10 cellular contexts compared by ENCODE assay signal in the genomic region with DNA sequence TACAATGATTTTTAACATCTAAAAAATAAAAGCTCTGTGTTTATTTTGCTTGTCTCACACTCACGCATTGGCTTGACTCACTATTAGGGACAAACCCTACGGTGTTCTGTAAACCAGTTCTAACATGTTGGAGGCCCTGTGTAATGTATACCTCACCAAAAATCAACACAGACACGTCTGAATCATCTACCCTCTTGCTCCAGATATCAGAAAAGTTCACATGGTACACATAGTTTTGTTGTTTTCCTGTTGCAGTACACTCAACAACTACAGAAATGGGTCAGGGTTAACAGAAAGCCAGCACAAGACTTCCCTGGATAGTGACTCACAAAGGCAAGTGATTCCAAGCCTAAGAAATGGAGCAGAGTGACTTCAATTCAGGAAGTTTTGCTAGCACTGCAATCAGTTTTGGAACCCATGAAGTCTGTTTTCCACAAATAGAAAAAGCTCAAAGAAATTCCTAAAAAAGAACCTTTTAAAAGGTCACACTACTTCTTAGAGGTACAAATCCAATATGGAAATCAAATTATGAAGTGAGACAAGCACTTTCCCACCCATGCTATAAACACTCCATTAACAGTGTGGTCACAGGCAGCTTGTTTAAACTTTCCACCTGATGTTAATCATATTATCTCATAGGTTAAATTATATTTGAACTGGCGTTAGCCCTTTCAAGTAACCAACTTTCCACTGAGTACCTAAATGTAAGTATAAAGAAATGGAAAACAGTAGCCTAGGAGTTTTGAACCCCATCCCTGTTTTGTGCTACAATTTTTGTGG.
DNase-seq lines count a peak whose midpoint lies in the region; ATAC-seq, FAIRE-seq and TF ChIP-seq lines count a peak whose summit lies in the region.
"Had no signal": no experiment of that assay in that cellular context is flagged by ENCODE, and none has a peak within 500 bp of the region (broad histone marks: within the 10 kb centered on the region; RNA-seq: fewer than 3 reads in every experiment).

No MANE protein-coding gene starts in this region.

- CTCF ChIA-PET in A549 (lab: Yijun Ruan, JAX) = interaction anchor here (0.7 to 1.0 kb wide), 2 partner anchors 52 to 87 kb away, joined by 3 read pairs; partner anchors contain the start of gene GAREM1
- CTCF ChIA-PET in CD8-positive, alpha-beta T cell (lab: Charles Lee) = no interaction called here

- no peak for TF ChIP-seq CTCF in A549 (IDR thresholded peaks at IDR 0.05)
- TF ChIP-seq CTCF in epithelial cell of proximal tubule (conservative IDR thresholded peaks at IDR 0.05; ENCODE audit: low read depth, low read length) = no peak
- no peak for TF ChIP-seq CTCF in CD8-positive, alpha-beta T cell (IDR thresholded peaks at IDR 0.05)

- H3K27ac Mint-ChIP-seq in CD8-positive, alpha-beta T cell = no peak overlapping the region

- H3K27ac ChIP-seq in A549 = peak overlapping the region; percentile 66; a peak in 3 of 6 replicates
- H3K27ac ChIP-seq in mesodermal cell (ENCODE audit: low read depth, low read length, severe bottlenecking) = peak overlapping the region; percentile 83
- no peak overlapping the region for H3K27ac ChIP-seq in CD8-positive, alpha-beta T cell (ENCODE audit: low read depth, low read length)
- H3K27ac ChIP-seq in SJCRH30 = no peak overlapping the region
- H3K27ac ChIP-seq in caudate nucleus (ENCODE audit: low read depth, low read length) = no peak overlapping the region
- H3K27ac ChIP-seq: BLaER1 treated with 17β-estradiol and CSF1 and Interleukin-3, amounts not matched to agents 10 nM and 100 nM had no signal

- H3K27me3 ChIP-seq in CD8-positive, alpha-beta T cell (ENCODE audit: insufficient read depth, low read length) = no peaks in the 10 kb centered on the region
- no peaks in the 10 kb centered on the region for H3K27me3 ChIP-seq in SJCRH30
- H3K27me3 ChIP-seq: BLaER1 treated with 17β-estradiol and CSF1 and Interleukin-3, amounts not matched to agents 10 nM and 100 nM had no signal

- no peak for TF ChIP-seq RAD21 in A549 (conservative IDR thresholded peaks at IDR 0.05 in 1 of 2, IDR thresholded peaks at IDR 0.05 in 1 of 2)

- DNase-seq in A549 (ENCODE audit: low read depth in 1 of 2, low spot score in 1 of 2) = peak; percentile 15 to 79
- DNase-seq in NCI-H226 = peak; percentile 63
- peak; percentile 99 for DNase-seq in epithelial cell of proximal tubule (ENCODE audit: low read depth)
- no peak for DNase-seq in CD8-positive, alpha-beta T cell
- DNase-seq in SJCRH30 = no peak
- DNase-seq in caudate nucleus (lab: John Stamatoyannopoulos, UW) = no peak
- DNase-seq in NCI-H446 (lab: John Stamatoyannopoulos, UW) = no peak
- DNase-seq: stimulated activated CD4-positive, alpha-beta T cell treated with anti-CD3 and anti-CD28 coated beads, Interleukin-4, amount 100 ng/mL, for 4 hours had no signal

- peaks cover 17% of the 10 kb centered on the region for H3K27me3 Mint-ChIP-seq in CD8-positive, alpha-beta T cell (ENCODE audit: low read depth)

- peak overlapping the region; percentile 67 for H3K4me2 ChIP-seq in A549
- H3K4me2 ChIP-seq: BLaER1 treated with 17β-estradiol and CSF1 and Interleukin-3, amounts not matched to agents 10 nM and 100 nM had no signal

- 13% methylated on average over 4 of the region's 4 CpGs for WGBS in A549 (ENCODE audit: missing lambda C conversion rate)
- WGBS in mesodermal cell (ENCODE audit: insufficient coverage in 2 of 2), 2 experiments = 57 to 76% methylated on average over 2 to 3 of the region's 4 CpGs

- H3K4me3 Mint-ChIP-seq in CD8-positive, alpha-beta T cell = no peak overlapping the region

- H3K9me3 ChIP-seq in A549 = no peaks in the 10 kb centered on the region
- no peaks in the 10 kb centered on the region for H3K9me3 ChIP-seq in mesodermal cell (ENCODE audit: control insufficient read depth, low read length)
- no peaks in the 10 kb centered on the region for H3K9me3 ChIP-seq in CD8-positive, alpha-beta T cell (ENCODE audit: low read length)
- no peaks in the 10 kb centered on the region for H3K9me3 ChIP-seq in SJCRH30 (replicated peaks)
- H3K9me3 ChIP-seq: BLaER1 treated with 17β-estradiol and CSF1 and Interleukin-3, amounts not matched to agents 10 nM and 100 nM had no signal

- H3K4me3 ChIP-seq in A549 (no peak overlapping the region), epithelial cell of proximal tubule (ENCODE audit: low read depth, low read length) (no peak overlapping the region), mesodermal cell (ENCODE audit: extremely low read depth, insufficient read depth, low read length, poor library complexity, severe bottlenecking) (no peak overlapping the region), SJCRH30 (no peak overlapping the region)
- no peak overlapping the region for H3K4me3 ChIP-seq in CD8-positive, alpha-beta T cell (ENCODE audit: low read depth, low read length)
- H3K4me3 ChIP-seq: BLaER1 treated with 17β-estradiol and CSF1 and Interleukin-3, amounts not matched to agents 10 nM and 100 nM had no signal

- H3K9me3 Mint-ChIP-seq in CD8-positive, alpha-beta T cell = no peaks in the 10 kb centered on the region

- H3K36me3 ChIP-seq in mesodermal cell (ENCODE audit: control insufficient read depth, insufficient read depth, low read length) (no peaks in the 10 kb centered on the region), SJCRH30 (no peaks in the 10 kb centered on the region)
- H3K36me3 ChIP-seq in CD8-positive, alpha-beta T cell (ENCODE audit: insufficient read depth, low read length) = no peaks in the 10 kb centered on the region
- H3K36me3 ChIP-seq: BLaER1 treated with 17β-estradiol and CSF1 and Interleukin-3, amounts not matched to agents 10 nM and 100 nM had no signal

- TF ChIP-seq POLR2A in A549 (IDR thresholded peaks at IDR 0.05; ENCODE audit: low read length) = no peak

- H3K4me1 Mint-ChIP-seq in CD8-positive, alpha-beta T cell (ENCODE audit: low read depth) = no peaks in the 10 kb centered on the region

- intact Hi-C loops in CD8-positive, alpha-beta T cell (cut with DNase I, micrococcal nuclease) = no loop called here

- no peaks in the 10 kb centered on the region for H3K36me3 Mint-ChIP-seq in CD8-positive, alpha-beta T cell

- ATAC-seq in A549 = peak; percentile 93 to 94
- ATAC-seq in CD8-positive, alpha-beta T cell = no peak

- H3K4me1 ChIP-seq in A549 = peaks cover 39% of the 10 kb centered on the region
- H3K4me1 ChIP-seq in mesodermal cell (ENCODE audit: control insufficient read depth, insufficient read depth, low read length, poor library complexity, severe bottlenecking) = peaks cover 26% of the 10 kb centered on the region
- H3K4me1 ChIP-seq in CD8-positive, alpha-beta T cell (ENCODE audit: insufficient read depth, low read length) = no peaks in the 10 kb centered on the region
- H3K4me1 ChIP-seq in SJCRH30 = no peaks in the 10 kb centered on the region
- H3K4me1 ChIP-seq: BLaER1 treated with 17β-estradiol and CSF1 and Interleukin-3, amounts not matched to agents 10 nM and 100 nM had no signal

- POLR2A ChIA-PET in A549 (lab: Yijun Ruan, JAX) = interaction anchor here (0.6 to 1.1 kb wide), 2 partner anchors 13 to 88 kb away, joined by 3 read pairs; partner anchors contain the start of gene GAREM1
- POLR2A ChIA-PET in CD8-positive, alpha-beta T cell (lab: Charles Lee) = no interaction called here

- TF ChIP-seq EP300 in A549 (IDR thresholded peaks at IDR 0.05) = peak; percentile 27 to 40; a peak in 1 of 5 replicates

- no peak for FAIRE-seq in A549 (lab: Jason Lieb, UNC)

TF ChIP-seq in A549, 52 proteins besides CTCF, POLR2A, EP300 and RAD21:
- TF ChIP-seq SMC3 (IDR thresholded peaks at IDR 0.05) (0 out of 3 replicates have a peak, but pooled peaks have one; percentile 12), GATA3 (IDR thresholded peaks at IDR 0.05; ENCODE audit: borderline replicate concordance) (peak; percentile 29; the same call in 1 of the 2 replicates), ZNF302 (CRISPR knock-in tag; IDR thresholded peaks at IDR 0.05) (no peak), FOSL2 (IDR thresholded peaks at IDR 0.05) (peak; percentile 74), FOSL2 (CRISPR knock-in tag; IDR thresholded peaks at IDR 0.05) (peak; percentile 82), RARB (CRISPR knock-in tag; IDR thresholded peaks at IDR 0.05) (no peak), JUNB (IDR thresholded peaks at IDR 0.05) (peak; percentile 85), MYC (IDR thresholded peaks at IDR 0.05; ENCODE audit: borderline replicate concordance, low read length) (0 out of 2 replicates have a peak, but pooled peaks have one; percentile 28), JUN (IDR thresholded peaks at IDR 0.05) (peak in 1 of 2 experiments; percentile 46; a peak in 2 of 5 replicates)

Comparison
In these comparisons a context has a peak if more than half of its experiments do, and no peak if none do; other contexts are left out.
1. DNase-seq: peak in A549 (2 of 2), NCI-H226 (single experiment) and epithelial cell of proximal tubule (single experiment); none in CD8-positive, alpha-beta T cell (0 of 7), SJCRH30 (0 of 2), caudate nucleus (0 of 61) and NCI-H446 (0 of 2).
2. H3K27ac ChIP-seq: peak in A549 (2 of 2) and mesodermal cell (single experiment); none in CD8-positive, alpha-beta T cell (single experiment), SJCRH30 (single experiment) and caudate nucleus (single experiment).